ENCODE assay signal across 30 cellular contexts in the genomic region with DNA sequence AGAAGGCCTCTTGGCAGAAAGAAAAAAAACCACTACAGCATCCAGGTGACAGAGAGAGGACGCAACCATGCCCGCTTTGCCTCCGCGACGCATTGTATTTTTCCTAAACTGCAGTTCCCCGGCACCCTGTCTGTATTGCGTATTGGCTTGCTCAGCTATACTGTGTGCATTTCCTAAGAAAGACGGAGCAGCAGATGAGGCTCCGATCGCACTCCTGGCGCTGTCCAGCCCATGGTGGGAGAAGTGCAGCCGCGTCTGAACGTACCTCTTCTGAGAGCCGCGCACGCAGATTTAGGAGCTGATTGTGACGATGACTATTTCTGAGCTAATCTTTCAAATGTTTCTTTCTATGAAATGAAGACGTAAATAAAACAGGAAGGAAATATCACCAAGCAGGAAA.
"Had no signal": no experiment of that assay in that cellular context is flagged by ENCODE, and none has a peak within 500 bp of the region (broad histone marks: within the 10 kb centered on the region; RNA-seq: fewer than 3 reads in every experiment).

No MANE protein-coding gene starts in this region.

- H3K27ac ChIP-seq: ascending aorta, cardiac muscle cell, Peyer's patch had no signal

- H3K4me1 ChIP-seq: ascending aorta, Peyer's patch had no signal

- H3K4me3 Mint-ChIP-seq: activated CD4-positive, alpha-beta T cell treated with anti-CD3 and anti-CD28 coated beads, Interleukin-2, amount 10 ng/mL, durations not matched to agents 24 days and 14 days; activated CD8-positive, alpha-beta T cell treated with anti-CD3 and anti-CD28 coated beads for 36 hours; activated naive CD4-positive, alpha-beta T cell treated with anti-CD3 and anti-CD28 coated beads, Interleukin-2, amount 50 U/mL, for 24 hours; activated naive CD8-positive, alpha-beta T cell treated with anti-CD3 and anti-CD28 coated beads, Interleukin-2, amount 10 ng/mL, durations not matched to agents 7 days and 5 days; activated T-cell treated with anti-CD3 and anti-CD28 coated beads, Interleukin-2, amount 50 U/mL, for 72 hours; central memory CD8-positive, alpha-beta T cell; T-cell; T-helper 17 cell had no signal

- H3K36me3 ChIP-seq: ascending aorta, cardiac muscle cell, Peyer's patch had no signal

- ATAC-seq: activated CD8-positive, alpha-beta T cell treated with anti-CD3 and anti-CD28 coated beads for 36 hours; activated T-cell treated with anti-CD3 and anti-CD28 coated beads, Interleukin-2, amount 50 U/mL, for 72 hours; K562; PC-3; SK-N-SH treated with all-trans-retinoic acid at 6 μM for 48 hours; T-cell; T-helper 17 cell had no signal

- H3K27me3 Mint-ChIP-seq: activated CD4-positive, alpha-beta T cell treated with anti-CD3 and anti-CD28 coated beads, Interleukin-2, amount 10 ng/mL, durations not matched to agents 24 days and 14 days; activated CD8-positive, alpha-beta T cell treated with anti-CD3 and anti-CD28 coated beads for 36 hours; activated naive CD4-positive, alpha-beta T cell treated with anti-CD3 and anti-CD28 coated beads, Interleukin-2, amount 50 U/mL, for 24 hours; activated naive CD8-positive, alpha-beta T cell treated with anti-CD3 and anti-CD28 coated beads, Interleukin-2, amount 10 ng/mL, durations not matched to agents 7 days and 5 days; central memory CD8-positive, alpha-beta T cell; T-cell; T-helper 17 cell had no signal

- H3K36me3 Mint-ChIP-seq: activated naive CD4-positive, alpha-beta T cell treated with anti-CD3 and anti-CD28 coated beads, Interleukin-2, amount 50 U/mL, for 24 hours; activated naive CD8-positive, alpha-beta T cell treated with anti-CD3 and anti-CD28 coated beads, Interleukin-2, amount 10 ng/mL, durations not matched to agents 7 days and 5 days; T-cell had no signal

- H3K9me3 ChIP-seq: ascending aorta, Peyer's patch had no signal

- H3K4me1 Mint-ChIP-seq: activated CD4-positive, alpha-beta T cell treated with anti-CD3 and anti-CD28 coated beads, Interleukin-2, amount 10 ng/mL, durations not matched to agents 24 days and 14 days; activated naive CD4-positive, alpha-beta T cell treated with anti-CD3 and anti-CD28 coated beads, Interleukin-2, amount 50 U/mL, for 24 hours; activated naive CD8-positive, alpha-beta T cell treated with anti-CD3 and anti-CD28 coated beads, Interleukin-2, amount 10 ng/mL, durations not matched to agents 7 days and 5 days; central memory CD8-positive, alpha-beta T cell; T-helper 17 cell had no signal

- H3K4me3 ChIP-seq: ascending aorta, cardiac muscle cell, K562, Peyer's patch had no signal

- H3K27ac Mint-ChIP-seq: activated CD4-positive, alpha-beta T cell treated with anti-CD3 and anti-CD28 coated beads, Interleukin-2, amount 10 ng/mL, durations not matched to agents 24 days and 14 days; activated CD8-positive, alpha-beta T cell treated with anti-CD3 and anti-CD28 coated beads for 36 hours; activated naive CD4-positive, alpha-beta T cell treated with anti-CD3 and anti-CD28 coated beads, Interleukin-2, amount 50 U/mL, for 24 hours; activated naive CD8-positive, alpha-beta T cell treated with anti-CD3 and anti-CD28 coated beads, Interleukin-2, amount 10 ng/mL, durations not matched to agents 7 days and 5 days; activated T-cell treated with anti-CD3 and anti-CD28 coated beads, Interleukin-2, amount 50 U/mL, for 72 hours; activated T-helper 2 cell treated with anti-CD3 and anti-CD28 coated beads, Interferon-gamma antibody, Interleukin-2, Interleukin-4, amounts not matched to agents 10 μg/mL and 5 μg/mL and 100 μg/mL, durations not matched to agents 14 hours and 24 hours and 36 hours; T-cell; T-helper 17 cell had no signal

- H3K27me3 ChIP-seq: ascending aorta, cardiac muscle cell, Peyer's patch had no signal

- DNase-seq: activated CD4-positive, alpha-beta T cell treated with anti-CD3 and anti-CD28 coated beads, Interleukin-2, amount 10 ng/mL, durations not matched to agents 24 days and 14 days; activated CD4-positive, alpha-beta T cell treated with anti-CD3 and anti-CD28 coated beads, Interleukin-2, amount 50 U/mL, for 4 hours; activated CD8-positive, alpha-beta T cell treated with anti-CD3 and anti-CD28 coated beads for 36 hours; activated gamma-delta T cell; activated naive CD4-positive, alpha-beta T cell treated with Interleukin-2 at 50 U/mL for 16 hours; activated naive CD8-positive, alpha-beta T cell treated with anti-CD3 and anti-CD28 coated beads, Interleukin-2, amount 10 ng/mL, durations not matched to agents 7 days and 5 days; activated T-cell treated with anti-CD3 and anti-CD28 coated beads, Interleukin-2, amount 50 U/mL, for 1 hour; activated T-cell treated with anti-CD3 and anti-CD28 coated beads, Interleukin-2, amount 50 U/mL, for 72 hours; amygdala; NCI-H1105; NCI-H1417 treated with DMSO at 0.1 percent for 48 hours; NCI-H187 treated with DMSO at 0.1 percent for 48 hours; NCI-H2081; NCI-H345; NCI-H526; NCI-H748 treated with DMSO at 0.1 percent for 48 hours; NK-92 treated with Interleukin-12 subunit alpha and Interleukin-12 subunit beta, amount 100 ng/mL, for 24 hours; PC-3; Peyer's patch; RPMI8226; SIG-M5; T-cell; T-helper 17 cell had no signal
